ENCODE assay signal across 33 cellular contexts in genomic region chr3:181920409-181920808, GRCh38.
"Had no signal": no experiment of that assay in that cellular context is flagged by ENCODE, and none has a peak within 500 bp of the region (broad histone marks: within the 10 kb centered on the region; RNA-seq: fewer than 3 reads in every experiment).

No MANE protein-coding gene starts in this region.

- H3K36me3 ChIP-seq: adrenal gland, breast epithelium, SJSA1 had no signal

- H3K27ac ChIP-seq: adrenal gland, body of pancreas, breast epithelium had no signal

- ATAC-seq: activated naive CD4-positive, alpha-beta T cell treated with anti-CD3 and anti-CD28 coated beads, Interleukin-2, amount 50 U/mL, for 72 hours; activated T-cell treated with anti-CD3 and anti-CD28 coated beads, Interleukin-2, amount 50 U/mL, for 4 hours; body of pancreas; Panc1; T-cell; T-helper 17 cell had no signal

- H3K36me3 Mint-ChIP-seq: activated naive CD4-positive, alpha-beta T cell treated with anti-CD3 and anti-CD28 coated beads, Interleukin-2, amount 50 U/mL, for 72 hours; T-cell had no signal

- H3K9me3 ChIP-seq: adrenal gland, body of pancreas, breast epithelium, SJSA1, SK-N-SH had no signal

- H3K9me3 Mint-ChIP-seq: activated CD4-positive, alpha-beta T cell treated with anti-CD3 and anti-CD28 coated beads, Interleukin-2, amount 10 ng/mL, durations not matched to agents 7 days and 5 days; activated naive CD4-positive, alpha-beta T cell treated with anti-CD3 and anti-CD28 coated beads for 36 hours; activated T-helper 1 cell treated with anti-CD3 and anti-CD28 coated beads, Interleukin-12 subunit alpha, Interleukin-12 subunit beta, Interleukin-2, Interleukin-4 antibody, amounts not matched to agents 30 ng/mL and 10 ng/mL and 1 ng/mL, durations not matched to agents 14 hours and 24 hours and 36 hours had no signal

- H3K4me3 Mint-ChIP-seq: activated CD4-positive, alpha-beta T cell treated with anti-CD3 and anti-CD28 coated beads, Interleukin-2, amount 10 ng/mL, durations not matched to agents 7 days and 5 days; activated naive CD4-positive, alpha-beta T cell treated with anti-CD3 and anti-CD28 coated beads for 36 hours; activated T-cell treated with anti-CD3 and anti-CD28 coated beads, Interleukin-2, amount 50 U/mL, for 4 hours; activated T-helper 1 cell treated with anti-CD3 and anti-CD28 coated beads, Interleukin-12 subunit alpha, Interleukin-12 subunit beta, Interleukin-2, Interleukin-4 antibody, amounts not matched to agents 30 ng/mL and 10 ng/mL and 1 ng/mL, durations not matched to agents 14 hours and 24 hours and 36 hours; T-cell; T-helper 17 cell had no signal

- DNase-seq: activated CD4-positive, alpha-beta T cell treated with anti-CD3 and anti-CD28 coated beads, Interleukin-2, amount 10 ng/mL, durations not matched to agents 7 days and 5 days; activated CD4-positive, alpha-beta T cell treated with anti-CD3 and anti-CD28 coated beads, Interleukin-2, amount 50 U/mL, for 48 hours; activated CD8-positive, alpha-beta memory T cell treated with anti-CD3 and anti-CD28 coated beads, Interleukin-2, amount 50 U/mL, for 4 hours; activated gamma-delta T cell treated with Interleukin-2 at 50 U/mL for 16 hours; activated naive CD4-positive, alpha-beta T cell treated with anti-CD3 and anti-CD28 coated beads for 36 hours; activated T-cell treated with anti-CD3 and anti-CD28 coated beads for 4 hours; activated T-cell treated with anti-CD3 and anti-CD28 coated beads, Interleukin-2, amount 50 U/mL, for 4 hours; adrenal gland; body of pancreas; caudate nucleus; cerebellar nuclear complex; KG1; NCI-H1092 treated with DMSO at 0.1 percent for 48 hours; NCI-H1417 treated with DMSO at 0.1 percent for 48 hours; NCI-H187 treated with DMSO at 0.1 percent for 48 hours; NCI-H2081; NCI-H2171 treated with DMSO at 0.1 percent for 48 hours; NCI-H2227 treated with DMSO at 0.1 percent for 48 hours; NCI-H446; NCI-H510A treated with DMSO at 0.1 percent for 48 hours; NCI-H526 treated with DMSO at 0.1 percent for 48 hours; NCI-H82; OCI-M1; SHP77 treated with DMSO at 0.1 percent for 48 hours; SK-N-SH; T-cell; T-helper 17 cell had no signal

- H3K4me3 ChIP-seq: adrenal gland, body of pancreas, breast epithelium, SJSA1 had no signal

- H3K27me3 Mint-ChIP-seq: activated CD4-positive, alpha-beta T cell treated with anti-CD3 and anti-CD28 coated beads, Interleukin-2, amount 10 ng/mL, durations not matched to agents 7 days and 5 days; T-cell; T-helper 17 cell had no signal

- H3K27me3 ChIP-seq: adrenal gland, breast epithelium, SJSA1 had no signal

- FAIRE-seq: astrocyte had no signal

- H3K27ac Mint-ChIP-seq: activated CD4-positive, alpha-beta T cell treated with anti-CD3 and anti-CD28 coated beads, Interleukin-2, amount 10 ng/mL, durations not matched to agents 7 days and 5 days; activated naive CD4-positive, alpha-beta T cell treated with anti-CD3 and anti-CD28 coated beads for 36 hours; activated naive CD4-positive, alpha-beta T cell treated with anti-CD3 and anti-CD28 coated beads, Interleukin-2, amount 50 U/mL, for 72 hours; activated T-helper 1 cell treated with anti-CD3 and anti-CD28 coated beads, Interleukin-12 subunit alpha, Interleukin-12 subunit beta, Interleukin-2, Interleukin-4 antibody, amounts not matched to agents 30 ng/mL and 10 ng/mL and 1 ng/mL, durations not matched to agents 14 hours and 24 hours and 36 hours; T-cell; T-helper 17 cell had no signal

- H3K4me1 ChIP-seq: adrenal gland, body of pancreas, breast epithelium had no signal

- H3K9me2 ChIP-seq: SK-N-SH had no signal

- H3K4me1 Mint-ChIP-seq: activated CD4-positive, alpha-beta T cell treated with anti-CD3 and anti-CD28 coated beads, Interleukin-2, amount 10 ng/mL, durations not matched to agents 7 days and 5 days; T-cell; T-helper 17 cell had no signal

- H3K4me2 ChIP-seq: SK-N-SH had no signal

- H3K9ac ChIP-seq: SK-N-SH had no signal
